ENCODE assay signal across 8 cellular contexts in genomic region chr19:56080669-56081401, GRCh38. TPM values are rescaled to one million over a fixed set of nuclear protein-coding genes. Genes with fewer than 3 reads are reported as not detected.
DNase-seq lines count a peak whose midpoint lies in the region; ATAC-seq and TF ChIP-seq lines count a peak whose summit lies in the region.

No MANE protein-coding gene starts in this region.

- H3K36me3 ChIP-seq in A673 (ENCODE audit: insufficient read depth, low read length, poor library complexity, severe bottlenecking), result no peaks in the 10 kb centered on the region
- H3K36me3 ChIP-seq in esophagus (ENCODE audit: control insufficient read depth in 2 of 2, insufficient read depth in 2 of 2, low read length in 1 of 2), result peaks cover 0 to 6% of the 10 kb centered on the region in 2 donors
- H3K36me3 ChIP-seq in muscle layer of duodenum (ENCODE audit: control insufficient read depth in 1 of 2, insufficient read depth in 2 of 2, low read length in 2 of 2), result no peaks in the 10 kb centered on the region

- H3K4me3 ChIP-seq in A673 (ENCODE audit: low read depth, low read length, poor library complexity, severe bottlenecking), result peak overlapping the region; percentile 43
- H3K4me3 ChIP-seq in esophagus (ENCODE audit: low read depth in 1 of 2, low read length in 2 of 2), result peak overlapping the region; percentile 24 to 33
- H3K4me3 ChIP-seq in muscle layer of duodenum (ENCODE audit: low read depth in 1 of 2, low read length in 2 of 2), result peak overlapping the region; percentile 53 to 57

- H3K9me3 ChIP-seq in A673 (ENCODE audit: low read depth, low read length, poor library complexity, severe bottlenecking), result no peaks in the 10 kb centered on the region
- H3K9me3 ChIP-seq in esophagus (ENCODE audit: control insufficient read depth in 2 of 2, insufficient read depth in 1 of 2, low read depth in 1 of 2, low read length in 1 of 2), result no peaks in the 10 kb centered on the region
- no peaks in the 10 kb centered on the region for H3K9me3 ChIP-seq in muscle layer of duodenum (ENCODE audit: control insufficient read depth in 1 of 2, low read length in 2 of 2)

- intact Hi-C loops in A673 (cut with micrococcal nuclease; ENCODE audit: unreplicated experiment), result no loop called here

- peak; percentile 67 for TF ChIP-seq CTCF in A673 (conservative IDR thresholded peaks at IDR 0.05; ENCODE audit: low read depth, low read length)

- BruUV-seq in A673 (replicated peaks; lab: Mats Ljungman, UMichigan), result no TSS peak

- ATAC-seq in GM18520 (IDR thresholded peaks at IDR 0.05; ENCODE audit: unreplicated experiment) (peak; percentile 51), HG03378 (IDR thresholded peaks at IDR 0.05; ENCODE audit: unreplicated experiment) (peak; percentile 49)

- DNase-seq in A673 (ENCODE audit: low spot score) (peak; percentile 85), NOMO-1 (lab: John Stamatoyannopoulos, UW; ENCODE audit: unreplicated experiment in 2 of 2) (peak; percentile 79 to 89)
- DNase-seq in activated CD8-positive, alpha-beta memory T cell treated with anti-CD3 and anti-CD28 coated beads, Interleukin-2, amount 50 U/mL, for 48 hours, result peak; percentile 91
- DNase-seq in stimulated activated CD8-positive, alpha-beta memory T cell treated with anti-CD3 and anti-CD28 coated beads, Interleukin-4, amount 100 ng/mL, for 48 hours, result peak; percentile 90

- H3K27ac ChIP-seq in A673 (ENCODE audit: low read depth, low read length, poor library complexity, severe bottlenecking), result no peak overlapping the region
- no peak overlapping the region for H3K27ac ChIP-seq in esophagus (ENCODE audit: low read depth in 2 of 2, low read length in 1 of 2)
- H3K27ac ChIP-seq in muscle layer of duodenum (ENCODE audit: low read length), result no peak overlapping the region

- WGBS in esophagus, 2 donors, result 4 to 7% methylated on average over 32 to 36 of the region's 36 CpGs

- H3K4me1 ChIP-seq in A673 (ENCODE audit: insufficient read depth, low read length, poor library complexity, severe bottlenecking) (peaks cover 4% of the 10 kb centered on the region), esophagus (ENCODE audit: control insufficient read depth in 2 of 2, insufficient read depth in 2 of 2, low read length in 1 of 2) (peaks cover 5 to 9% of the 10 kb centered on the region in 2 donors), muscle layer of duodenum (ENCODE audit: control insufficient read depth in 1 of 2, insufficient read depth in 2 of 2, low read length in 2 of 2) (peaks cover 0 to 9% of the 10 kb centered on the region in 2 donors)

- POLR2A ChIA-PET in A673 (lab: Charles Lee; ENCODE audit: low non-redundant PET), result no interaction called here

- CTCF ChIA-PET in A673 (lab: Charles Lee), result interaction anchor here (0.5 to 3.3 kb wide), 9 partner anchors 11 to 253 kb away, joined by 3 to 29 read pairs (median 5); partner anchors contain the start of genes GALP and ZNF444

- H3K27me3 ChIP-seq in A673 (replicated peaks; ENCODE audit: insufficient read depth, low read depth, low read length, poor library complexity) (no peaks in the 10 kb centered on the region), esophagus (ENCODE audit: control insufficient read depth in 1 of 2, insufficient read depth in 2 of 2, low read length in 2 of 2) (no peaks in the 10 kb centered on the region), muscle layer of duodenum (ENCODE audit: low read depth, low read length) (no peaks in the 10 kb centered on the region)

RNA-seq across cellular contexts. Expression of gene ZNF787, which starts 40.3 kb away (rescaled TPM):
- total RNA-seq in A673 (2021), result 48.6 and 51.0 TPM in 2 replicates
- 10 to 100 TPM; 17.0 to 19.0 TPM for polyA plus RNA-seq in esophagus
